Comparison of ENCODE assay signal across 32 cellular contexts in genomic region chr9:33311953-33312352, GRCh38. TPM values are rescaled to one million over a fixed set of nuclear protein-coding genes. Genes with fewer than 3 reads are reported as not detected.
A peak's percentile ranks its signal among the peaks of the same experiment; 100 is the strongest.
DNase-seq lines count a peak whose midpoint lies in the region; ATAC-seq lines count a peak whose summit lies in the region.
"Had no signal": no experiment of that assay in that cellular context is flagged by ENCODE, and none has a peak within 500 bp of the region (broad histone marks: within the 10 kb centered on the region; RNA-seq: fewer than 3 reads in every experiment).

No MANE protein-coding gene starts in this region.

- H3K4me3 ChIP-seq in GM23248, result no peak overlapping the region
- H3K4me3 ChIP-seq: adrenal gland, suprapubic skin, upper lobe of left lung had no signal

- no peaks in the 10 kb centered on the region for H3K27me3 ChIP-seq in GM23248 (replicated peaks; ENCODE audit: insufficient read depth)
- H3K27me3 ChIP-seq: adrenal gland, suprapubic skin, upper lobe of left lung had no signal

- no peaks in the 10 kb centered on the region for H3K27me3 Mint-ChIP-seq in activated CD4-positive, alpha-beta T cell treated with anti-CD3 and anti-CD28 coated beads, Interleukin-2, amount 10 ng/mL, durations not matched to agents 24 days and 14 days
- H3K27me3 Mint-ChIP-seq in activated T-helper 17 cell treated with anti-CD3 and anti-CD28 coated beads, Interleukin-2, amount 50 U/mL, for 72 hours, result no peaks in the 10 kb centered on the region
- H3K27me3 Mint-ChIP-seq: T-helper 17 cell had no signal

- no peak overlapping the region for H3K27ac ChIP-seq in GM23248
- H3K27ac ChIP-seq: adrenal gland, suprapubic skin, upper lobe of left lung had no signal

- no peaks in the 10 kb centered on the region for H3K4me1 ChIP-seq in GM23248 (ENCODE audit: insufficient read depth)
- H3K4me1 ChIP-seq: adrenal gland, suprapubic skin, upper lobe of left lung had no signal

- no peaks in the 10 kb centered on the region for H3K9me3 Mint-ChIP-seq in activated CD4-positive, alpha-beta T cell treated with anti-CD3 and anti-CD28 coated beads, Interleukin-2, amount 10 ng/mL, durations not matched to agents 24 days and 14 days
- no peaks in the 10 kb centered on the region for H3K9me3 Mint-ChIP-seq in activated T-helper 17 cell treated with anti-CD3 and anti-CD28 coated beads, Interleukin-2, amount 50 U/mL, for 72 hours
- H3K9me3 Mint-ChIP-seq: H9, immature natural killer cell, nephron progenitor cell had no signal

- H3K4me3 Mint-ChIP-seq in activated CD4-positive, alpha-beta T cell treated with anti-CD3 and anti-CD28 coated beads, Interleukin-2, amount 10 ng/mL, durations not matched to agents 24 days and 14 days, result no peak overlapping the region
- peak overlapping the region; percentile 56 for H3K4me3 Mint-ChIP-seq in activated T-helper 17 cell treated with anti-CD3 and anti-CD28 coated beads, Interleukin-2, amount 50 U/mL, for 72 hours
- H3K4me3 Mint-ChIP-seq: H9, immature natural killer cell, nephron progenitor cell, T-helper 17 cell had no signal

- H4K20me1 ChIP-seq in GM23248 (ENCODE audit: insufficient read depth), result no peaks in the 10 kb centered on the region

- H3K36me3 ChIP-seq in GM23248 (ENCODE audit: low read depth), result peaks cover 87% of the 10 kb centered on the region

- peaks cover 21% of the 10 kb centered on the region for H3K4me1 Mint-ChIP-seq in activated CD4-positive, alpha-beta T cell treated with anti-CD3 and anti-CD28 coated beads, Interleukin-2, amount 10 ng/mL, durations not matched to agents 24 days and 14 days
- peaks cover 13% of the 10 kb centered on the region for H3K4me1 Mint-ChIP-seq in activated T-helper 17 cell treated with anti-CD3 and anti-CD28 coated beads, Interleukin-2, amount 50 U/mL, for 72 hours
- H3K4me1 Mint-ChIP-seq: H9, immature natural killer cell, nephron progenitor cell had no signal

- in situ Hi-C loops in GM23248 (cut with MboI), result no loop called here

- no peak overlapping the region for H3K4me2 ChIP-seq in GM23248 (ENCODE audit: unreplicated experiment)

- peak; percentile 97 for ATAC-seq in activated T-helper 17 cell treated with anti-CD3 and anti-CD28 coated beads, Interleukin-2, amount 50 U/mL, for 72 hours (replicated peaks)
- ATAC-seq: left lobe of liver, Panc1, SK-N-SH treated with all-trans-retinoic acid at 6 μM for 48 hours, T-helper 17 cell had no signal

- H2AFZ ChIP-seq in GM23248, result no peak overlapping the region

- H3K27ac Mint-ChIP-seq in activated CD4-positive, alpha-beta T cell treated with anti-CD3 and anti-CD28 coated beads, Interleukin-2, amount 10 ng/mL, durations not matched to agents 24 days and 14 days, result peak overlapping the region; percentile 1
- H3K27ac Mint-ChIP-seq in activated T-helper 17 cell treated with anti-CD3 and anti-CD28 coated beads, Interleukin-2, amount 50 U/mL, for 72 hours, result peak overlapping the region; percentile 89
- H3K27ac Mint-ChIP-seq: H9, immature natural killer cell, nephron progenitor cell, T-helper 17 cell had no signal

- H3F3A ChIP-seq in GM23248 (ENCODE audit: insufficient read depth), result peaks cover 34% of the 10 kb centered on the region; the same call in 1 of the 2 replicates

- H3K9ac ChIP-seq in GM23248, result no peak overlapping the region

- intact Hi-C loops in activated CD4-positive, alpha-beta T cell treated with anti-CD3 and anti-CD28 coated beads, Interleukin-2, amount 10 ng/mL, durations not matched to agents 24 days and 14 days (cut with micrococcal nuclease), result no loop called here

- peaks cover 18% of the 10 kb centered on the region; the same call in 1 of the 2 replicates for H3K79me2 ChIP-seq in GM23248 (ENCODE audit: insufficient read depth)

- no peak for DNase-seq in activated CD4-positive, alpha-beta T cell treated with anti-CD3 and anti-CD28 coated beads, Interleukin-2, amount 10 ng/mL, durations not matched to agents 24 days and 14 days
- no peak for DNase-seq in activated CD4-positive, alpha-beta T cell treated with anti-CD3 and anti-CD28 coated beads for 1 hour
- peak; percentile 3 for DNase-seq in GM23248
- DNase-seq in iris pigment epithelial cell (ENCODE audit: low read depth), result peak; percentile 81
- DNase-seq in NOMO-1 treated with DMSO at 0.1 percent for 48 hours (lab: John Stamatoyannopoulos, UW; ENCODE audit: unreplicated experiment), result no peak
- no peak for DNase-seq in kidney glomerular epithelial cell (lab: John Stamatoyannopoulos, UW)
- no peak for DNase-seq in iPS-NIHi11 (ENCODE audit: low spot score)
- DNase-seq: activated CD4-positive, alpha-beta T cell treated with anti-CD3 and anti-CD28 coated beads for 4 hours; activated CD8-positive, alpha-beta memory T cell treated with anti-CD3 and anti-CD28 coated beads, Interleukin-2, amount 50 U/mL, for 48 hours; activated gamma-delta T cell; adrenal gland; Calu3; DMS79 treated with DMSO at 0.1 percent for 48 hours; H9; hypothalamus; immature natural killer cell; Karpas-422; mesenchymal stem cell; MV-4-11; NCI-H1436 treated with DMSO at 0.1 percent for 48 hours; NCI-H2081 treated with DMSO at 0.1 percent for 48 hours; NCI-H226; nephron progenitor cell; Right ventricle myocardium superior; stimulated activated CD4-positive, alpha-beta T cell treated with anti-CD3 and anti-CD28 coated beads, Interleukin-4, amount 100 ng/mL, for 4 hours; T-helper 17 cell; upper lobe of left lung had no signal

- no peaks in the 10 kb centered on the region for H3K9me2 ChIP-seq in GM23248 (ENCODE audit: insufficient read depth)

- no peaks in the 10 kb centered on the region for H3K9me3 ChIP-seq in GM23248 (ENCODE audit: low read depth)
- H3K9me3 ChIP-seq: adrenal gland, suprapubic skin, upper lobe of left lung had no signal

- 66 to 79% methylated on average over 2 of the region's 2 CpGs for WGBS in GM23248 (ENCODE audit: low coverage in 1 of 2, low lambda C conversion rate in 2 of 2, missing lambda C conversion rate in 2 of 2), 2 experiments

- H3K36me3 Mint-ChIP-seq in activated CD4-positive, alpha-beta T cell treated with anti-CD3 and anti-CD28 coated beads, Interleukin-2, amount 10 ng/mL, durations not matched to agents 24 days and 14 days (ENCODE audit: low read depth), result peaks cover 71% of the 10 kb centered on the region
- no peaks in the 10 kb centered on the region for H3K36me3 Mint-ChIP-seq in activated T-helper 17 cell treated with anti-CD3 and anti-CD28 coated beads, Interleukin-2, amount 50 U/mL, for 72 hours (ENCODE audit: low read depth)

RNA-seq across cellular contexts. Expression of gene NFX1, which starts 21.6 kb away (rescaled TPM):
- total RNA-seq in activated CD4-positive, alpha-beta T cell treated with anti-CD3 and anti-CD28 coated beads, Interleukin-2, amount 10 ng/mL, durations not matched to agents 24 days and 14 days, result 37.2 and 38.7 TPM in 2 replicates
- total RNA-seq in GM23248 (2014; rRNA removed; shearing (Covaris generic)), result 20.4 and 23.8 TPM in 2 replicates
- 27.8 and 28.1 TPM in 2 replicates for polyA plus RNA-seq in GM23248 (2016; fragmentation: Nextera tagmentation; extraction: Ambion mirVana)
- total RNA-seq in activated T-helper 17 cell treated with anti-CD3 and anti-CD28 coated beads, Interleukin-2, amount 50 U/mL, for 72 hours, result 10 to 100 TPM; 32.0 to 56.5 TPM

RNA-seq across cellular contexts. Expression of gene CHMP5, which starts 47.1 kb away (rescaled TPM):
- total RNA-seq in activated CD4-positive, alpha-beta T cell treated with anti-CD3 and anti-CD28 coated beads, Interleukin-2, amount 10 ng/mL, durations not matched to agents 24 days and 14 days, result 73.9 and 77.7 TPM in 2 replicates
- 65.3 and 90.6 TPM in 2 replicates for total RNA-seq in GM23248 (2014; rRNA removed; shearing (Covaris generic))
- 130 and 134 TPM in 2 replicates for polyA plus RNA-seq in GM23248 (2016; fragmentation: Nextera tagmentation; extraction: Ambion mirVana)
- 10 to 100 TPM; 54.7 to 70.0 TPM for total RNA-seq in activated T-helper 17 cell treated with anti-CD3 and anti-CD28 coated beads, Interleukin-2, amount 50 U/mL, for 72 hours

RNA-seq across cellular contexts. Expression of gene BAG1, which starts 47.4 kb away (rescaled TPM):
- total RNA-seq in activated CD4-positive, alpha-beta T cell treated with anti-CD3 and anti-CD28 coated beads, Interleukin-2, amount 10 ng/mL, durations not matched to agents 24 days and 14 days, result 72.4 and 73.6 TPM in 2 replicates
- 25.0 and 38.2 TPM in 2 replicates for total RNA-seq in GM23248 (2014; rRNA removed; shearing (Covaris generic))
- 48.7 and 49.7 TPM in 2 replicates for polyA plus RNA-seq in GM23248 (2016; fragmentation: Nextera tagmentation; extraction: Ambion mirVana)
- 10 to 100 TPM; 41.2 to 95.2 TPM for total RNA-seq in activated T-helper 17 cell treated with anti-CD3 and anti-CD28 coated beads, Interleukin-2, amount 50 U/mL, for 72 hours

Comparison
In these comparisons a context has a peak if more than half of its experiments do, and no peak if none do; other contexts are left out.
1. DNase-seq: peak in GM23248 (single experiment) and iris pigment epithelial cell (single experiment); none in activated CD4-positive, alpha-beta T cell treated with anti-CD3 and anti-CD28 coated beads, Interleukin-2, amount 10 ng/mL, durations not matched to agents 24 days and 14 days (single experiment), activated CD4-positive, alpha-beta T cell treated with anti-CD3 and anti-CD28 coated beads for 1 hour (single experiment), NOMO-1 treated with DMSO at 0.1 percent for 48 hours (single experiment), kidney glomerular epithelial cell (single experiment) and iPS-NIHi11 (single experiment).